11 cellular contexts compared by ENCODE assay signal in the genomic region with DNA sequence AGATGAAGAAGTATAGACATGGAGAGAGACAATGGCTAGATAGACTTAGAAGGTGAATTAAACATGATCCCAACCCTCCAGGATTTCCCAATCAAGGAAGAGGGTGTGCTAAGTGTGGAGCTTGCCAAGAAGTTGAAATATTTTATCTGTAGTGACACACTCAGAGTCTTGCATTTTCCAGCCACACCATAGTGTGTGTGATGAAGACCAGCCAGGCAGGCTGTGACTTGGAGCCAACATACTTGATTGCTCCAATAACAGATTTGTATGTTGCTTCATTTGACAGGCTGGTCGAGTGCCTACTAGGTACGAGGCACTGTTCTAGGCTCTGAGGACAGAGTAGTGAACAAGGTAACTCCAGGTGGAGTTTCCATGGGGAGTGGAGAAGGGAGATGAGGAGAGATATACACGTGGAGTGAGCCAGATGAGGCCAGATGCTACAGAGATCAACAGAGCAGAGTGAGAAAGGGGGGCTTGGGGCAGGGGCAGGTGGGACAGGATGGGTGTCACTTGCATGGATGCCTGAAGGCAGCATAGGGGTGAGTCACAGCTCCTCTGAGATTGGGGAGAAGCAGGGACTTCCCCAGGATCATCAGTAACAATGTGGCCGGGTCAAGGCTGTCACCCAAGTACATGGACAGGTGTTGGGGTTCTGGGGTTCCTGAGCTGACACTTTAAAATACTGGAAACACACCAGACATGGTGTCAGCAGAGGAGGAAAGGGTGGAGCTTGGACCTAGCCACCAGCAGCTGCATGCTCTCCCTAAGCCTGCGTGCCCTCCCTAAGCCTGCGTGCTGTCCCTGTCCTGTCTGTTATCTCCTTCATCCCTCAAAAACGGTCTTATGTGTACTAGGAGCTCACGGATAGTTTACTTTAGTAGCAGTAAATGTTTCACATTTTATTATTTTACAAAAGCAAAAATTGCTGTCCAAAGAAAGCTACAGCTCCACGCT. TPM values are rescaled to one million over a fixed set of nuclear protein-coding genes. Genes with fewer than 3 reads are reported as not detected.
DNase-seq lines count a peak whose midpoint lies in the region; ATAC-seq and TF ChIP-seq lines count a peak whose summit lies in the region.
"Had no signal": no experiment of that assay in that cellular context is flagged by ENCODE, and none has a peak within 500 bp of the region (broad histone marks: within the 10 kb centered on the region; RNA-seq: fewer than 3 reads in every experiment).

No MANE protein-coding gene starts in this region.

- peaks cover 4% of the 10 kb centered on the region for H3K4me1 Mint-ChIP-seq in activated CD4-positive, alpha-beta memory T cell treated with anti-CD3 and anti-CD28 coated beads, Interleukin-2, amount 10 ng/mL, durations not matched to agents 7 days and 5 days
- peaks cover 8% of the 10 kb centered on the region for H3K4me1 Mint-ChIP-seq in activated CD4-positive, alpha-beta memory T cell treated with anti-CD3 and anti-CD28 coated beads for 36 hours (ENCODE audit: low read depth)
- H3K4me1 Mint-ChIP-seq in activated naive CD8-positive, alpha-beta T cell treated with anti-CD3 and anti-CD28 coated beads, Interleukin-2, amount 50 U/mL, for 24 hours, result peaks cover 7% of the 10 kb centered on the region
- peaks cover 24% of the 10 kb centered on the region for H3K4me1 Mint-ChIP-seq in stimulated activated effector memory CD8-positive, alpha-beta T cell treated with anti-CD3 and anti-CD28 coated beads, Interleukin-12 subunit alpha, Interleukin-12 subunit beta, amount 100 ng/mL, for 72 hours
- peaks cover 2% of the 10 kb centered on the region for H3K4me1 Mint-ChIP-seq in progenitor cell of endocrine pancreas (ENCODE audit: low read depth)
- peaks cover 2% of the 10 kb centered on the region for H3K4me1 Mint-ChIP-seq in osteocyte (ENCODE audit: unreplicated experiment)

- TF ChIP-seq CTCF in progenitor cell of endocrine pancreas (IDR thresholded peaks at IDR 0.05; ENCODE audit: unreplicated experiment), result no peak
- no peak for TF ChIP-seq CTCF in osteocyte (IDR thresholded peaks at IDR 0.05)

- ATAC-seq in activated naive CD8-positive, alpha-beta T cell treated with anti-CD3 and anti-CD28 coated beads, Interleukin-2, amount 50 U/mL, for 24 hours, result peak; percentile 40
- peak; percentile 87 to 91 for ATAC-seq in left cardiac atrium
- peak; percentile 70 for ATAC-seq in stimulated activated effector memory CD8-positive, alpha-beta T cell treated with anti-CD3 and anti-CD28 coated beads, Interleukin-12 subunit alpha, Interleukin-12 subunit beta, amount 100 ng/mL, for 72 hours

- H3K27me3 Mint-ChIP-seq in activated CD4-positive, alpha-beta memory T cell treated with anti-CD3 and anti-CD28 coated beads, Interleukin-2, amount 10 ng/mL, durations not matched to agents 7 days and 5 days, result peaks cover 11% of the 10 kb centered on the region
- H3K27me3 Mint-ChIP-seq in activated CD4-positive, alpha-beta memory T cell treated with anti-CD3 and anti-CD28 coated beads for 36 hours, result no peaks in the 10 kb centered on the region
- peaks cover 21% of the 10 kb centered on the region for H3K27me3 Mint-ChIP-seq in activated naive CD8-positive, alpha-beta T cell treated with anti-CD3 and anti-CD28 coated beads, Interleukin-2, amount 50 U/mL, for 24 hours
- H3K27me3 Mint-ChIP-seq in progenitor cell of endocrine pancreas, result no peaks in the 10 kb centered on the region
- no peaks in the 10 kb centered on the region for H3K27me3 Mint-ChIP-seq in osteocyte (ENCODE audit: unreplicated experiment)

- CTCF ChIA-PET in activated CD4-positive, alpha-beta memory T cell treated with anti-CD3 and anti-CD28 coated beads, Interleukin-2, amount 10 ng/mL, durations not matched to agents 7 days and 5 days (lab: Charles Lee), result no interaction called here
- CTCF ChIA-PET in activated CD4-positive, alpha-beta memory T cell treated with anti-CD3 and anti-CD28 coated beads for 36 hours (lab: Charles Lee), result interaction anchor here (1.2 to 1.7 kb wide), 3 partner anchors 50 to 90 kb away, joined by 3 to 7 read pairs (median 4); no protein-coding TSS in a partner anchor

- H3K4me3 Mint-ChIP-seq in activated CD4-positive, alpha-beta memory T cell treated with anti-CD3 and anti-CD28 coated beads, Interleukin-2, amount 10 ng/mL, durations not matched to agents 7 days and 5 days, result no peak overlapping the region
- no peak overlapping the region for H3K4me3 Mint-ChIP-seq in activated CD4-positive, alpha-beta memory T cell treated with anti-CD3 and anti-CD28 coated beads for 36 hours
- no peak overlapping the region for H3K4me3 Mint-ChIP-seq in activated naive CD8-positive, alpha-beta T cell treated with anti-CD3 and anti-CD28 coated beads, Interleukin-2, amount 50 U/mL, for 24 hours
- no peak overlapping the region for H3K4me3 Mint-ChIP-seq in stimulated activated effector memory CD8-positive, alpha-beta T cell treated with anti-CD3 and anti-CD28 coated beads, Interleukin-12 subunit alpha, Interleukin-12 subunit beta, amount 100 ng/mL, for 72 hours
- H3K4me3 Mint-ChIP-seq in progenitor cell of endocrine pancreas (ENCODE audit: low read depth) (no peak overlapping the region), osteocyte (ENCODE audit: unreplicated experiment) (no peak overlapping the region)

- no peak for DNase-seq in activated CD4-positive, alpha-beta memory T cell treated with anti-CD3 and anti-CD28 coated beads, Interleukin-2, amount 10 ng/mL, durations not matched to agents 7 days and 5 days
- no peak for DNase-seq in activated CD4-positive, alpha-beta memory T cell treated with anti-CD3 and anti-CD28 coated beads for 36 hours
- DNase-seq in activated naive CD8-positive, alpha-beta T cell treated with anti-CD3 and anti-CD28 coated beads, Interleukin-2, amount 50 U/mL, for 24 hours, result no peak
- DNase-seq in left cardiac atrium (peak; percentile 71), progenitor cell of endocrine pancreas (ENCODE audit: low spot score, unreplicated experiment) (no peak), osteocyte (ENCODE audit: extremely low spot score, unreplicated experiment) (no peak), NCI-H2107 (lab: John Stamatoyannopoulos, UW) (no peak)
- DNase-seq in stimulated activated effector memory CD8-positive, alpha-beta T cell treated with anti-CD3 and anti-CD28 coated beads, Interleukin-12 subunit alpha, Interleukin-12 subunit beta, amount 100 ng/mL, for 72 hours (ENCODE audit: low spot score in 2 of 2), result no peak
- DNase-seq: activated effector memory CD4-positive, alpha-beta T cell treated with Interleukin-2 at 50 U/mL for 16 hours; DMS79; hippocampal formation had no signal

- H3K27ac Mint-ChIP-seq in activated CD4-positive, alpha-beta memory T cell treated with anti-CD3 and anti-CD28 coated beads, Interleukin-2, amount 10 ng/mL, durations not matched to agents 7 days and 5 days, result peak overlapping the region; percentile 40
- no peak overlapping the region for H3K27ac Mint-ChIP-seq in activated CD4-positive, alpha-beta memory T cell treated with anti-CD3 and anti-CD28 coated beads for 36 hours
- H3K27ac Mint-ChIP-seq in activated naive CD8-positive, alpha-beta T cell treated with anti-CD3 and anti-CD28 coated beads, Interleukin-2, amount 50 U/mL, for 24 hours, result no peak overlapping the region
- no peak overlapping the region for H3K27ac Mint-ChIP-seq in stimulated activated effector memory CD8-positive, alpha-beta T cell treated with anti-CD3 and anti-CD28 coated beads, Interleukin-12 subunit alpha, Interleukin-12 subunit beta, amount 100 ng/mL, for 72 hours
- H3K27ac Mint-ChIP-seq in progenitor cell of endocrine pancreas, result no peak overlapping the region
- H3K27ac Mint-ChIP-seq in osteocyte (ENCODE audit: unreplicated experiment), result no peak overlapping the region

- POLR2A ChIA-PET in activated CD4-positive, alpha-beta memory T cell treated with anti-CD3 and anti-CD28 coated beads, Interleukin-2, amount 10 ng/mL, durations not matched to agents 7 days and 5 days (lab: Charles Lee), result interaction anchor here (1.5 kb wide), 1 partner anchor 20 kb away, joined by 6 read pairs; no protein-coding TSS in a partner anchor
- POLR2A ChIA-PET in activated CD4-positive, alpha-beta memory T cell treated with anti-CD3 and anti-CD28 coated beads for 36 hours (lab: Charles Lee), result no interaction called here

- no peaks in the 10 kb centered on the region for H3K36me3 Mint-ChIP-seq in activated CD4-positive, alpha-beta memory T cell treated with anti-CD3 and anti-CD28 coated beads, Interleukin-2, amount 10 ng/mL, durations not matched to agents 7 days and 5 days (ENCODE audit: low read depth)
- H3K36me3 Mint-ChIP-seq in activated CD4-positive, alpha-beta memory T cell treated with anti-CD3 and anti-CD28 coated beads for 36 hours, result peaks cover 14% of the 10 kb centered on the region
- H3K36me3 Mint-ChIP-seq in activated naive CD8-positive, alpha-beta T cell treated with anti-CD3 and anti-CD28 coated beads, Interleukin-2, amount 50 U/mL, for 24 hours (ENCODE audit: low read depth), result no peaks in the 10 kb centered on the region
- peaks cover 31% of the 10 kb centered on the region for H3K36me3 Mint-ChIP-seq in stimulated activated effector memory CD8-positive, alpha-beta T cell treated with anti-CD3 and anti-CD28 coated beads, Interleukin-12 subunit alpha, Interleukin-12 subunit beta, amount 100 ng/mL, for 72 hours
- H3K36me3 Mint-ChIP-seq in progenitor cell of endocrine pancreas (ENCODE audit: insufficient read depth) (peaks cover 8% of the 10 kb centered on the region), osteocyte (ENCODE audit: unreplicated experiment) (peaks cover 19% of the 10 kb centered on the region)

- intact Hi-C loops in activated CD4-positive, alpha-beta memory T cell treated with anti-CD3 and anti-CD28 coated beads for 36 hours (cut with micrococcal nuclease), result no loop called here
- intact Hi-C loops in left cardiac atrium (cut with DNase I), result no loop called here

- H3K9me3 Mint-ChIP-seq in activated CD4-positive, alpha-beta memory T cell treated with anti-CD3 and anti-CD28 coated beads, Interleukin-2, amount 10 ng/mL, durations not matched to agents 7 days and 5 days, result peaks cover 3% of the 10 kb centered on the region
- no peaks in the 10 kb centered on the region for H3K9me3 Mint-ChIP-seq in activated CD4-positive, alpha-beta memory T cell treated with anti-CD3 and anti-CD28 coated beads for 36 hours
- no peaks in the 10 kb centered on the region for H3K9me3 Mint-ChIP-seq in activated naive CD8-positive, alpha-beta T cell treated with anti-CD3 and anti-CD28 coated beads, Interleukin-2, amount 50 U/mL, for 24 hours
- no peaks in the 10 kb centered on the region for H3K9me3 Mint-ChIP-seq in stimulated activated effector memory CD8-positive, alpha-beta T cell treated with anti-CD3 and anti-CD28 coated beads, Interleukin-12 subunit alpha, Interleukin-12 subunit beta, amount 100 ng/mL, for 72 hours
- H3K9me3 Mint-ChIP-seq in progenitor cell of endocrine pancreas (ENCODE audit: low read depth), result peaks cover 5% of the 10 kb centered on the region
- H3K9me3 Mint-ChIP-seq in osteocyte (ENCODE audit: unreplicated experiment), result peaks cover 4% of the 10 kb centered on the region

RNA-seq across cellular contexts. Expression of a gene that starts 23.6 kb away (rescaled TPM):
- total RNA-seq in activated CD4-positive, alpha-beta memory T cell treated with anti-CD3 and anti-CD28 coated beads, Interleukin-2, amount 10 ng/mL, durations not matched to agents 7 days and 5 days, result 1 to 10 TPM; 6.4 to 6.5 TPM
- total RNA-seq in activated CD4-positive, alpha-beta memory T cell treated with anti-CD3 and anti-CD28 coated beads for 36 hours, result 10 to 100 TPM; 11.7 to 13.3 TPM
- total RNA-seq in left cardiac atrium (10 to 100 TPM; 17.5 to 51.2 TPM), progenitor cell of endocrine pancreas (6.7 and 7.1 TPM in 2 replicates), osteocyte (16.8 and 20.0 TPM in 2 replicates)
